In the genomic region with DNA sequence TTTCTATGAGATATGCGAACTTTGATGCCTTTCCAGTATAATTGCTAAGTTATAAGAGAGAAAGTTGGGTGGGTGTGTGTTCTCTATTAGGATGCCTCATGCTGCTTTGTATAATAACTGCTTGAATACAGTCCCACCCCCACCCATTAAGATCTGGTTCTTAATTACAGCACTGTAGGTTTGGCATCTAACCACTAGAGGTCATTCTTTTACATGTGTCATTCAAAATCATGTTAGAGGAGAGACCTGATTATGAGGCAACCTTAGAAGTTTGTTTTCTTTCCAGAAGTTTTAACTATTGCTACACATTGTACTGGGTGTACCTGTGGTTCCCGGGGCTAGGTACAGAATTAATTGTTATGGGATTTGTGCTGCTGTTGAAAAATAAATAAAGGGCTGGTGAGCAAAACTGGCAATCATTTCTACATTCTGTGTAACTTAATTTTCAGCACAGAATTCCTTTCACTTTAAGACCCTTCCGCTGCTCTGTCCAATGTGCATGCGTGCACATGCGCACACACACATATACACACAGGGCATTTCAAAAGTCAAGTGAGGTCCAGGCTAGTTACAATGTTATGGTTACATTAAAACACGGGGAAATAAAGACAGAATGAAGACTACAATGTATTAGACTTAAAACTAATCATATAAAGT, we compare ENCODE assay signal across 8 cellular contexts.
DNase-seq lines count a peak whose midpoint lies in the region; ATAC-seq and TF ChIP-seq lines count a peak whose summit lies in the region.

No MANE protein-coding gene starts in this region.

- no peaks in the 10 kb centered on the region for H3K36me3 Mint-ChIP-seq in glutamatergic neuron (ENCODE audit: unreplicated experiment)
- no peaks in the 10 kb centered on the region for H3K36me3 Mint-ChIP-seq in stimulated activated naive B cell treated with anti-CD40 and anti-IgM and Interleukin-4, amounts not matched to agents 10 μg/mL and 1 μg/mL and 100 μg/mL, for 72 hours

- CTCF ChIA-PET in PC-9 (lab: Charles Lee), result no interaction called here

- intact Hi-C loops in PC-9 (cut with micrococcal nuclease; ENCODE audit: unreplicated experiment), result no loop called here

- no peaks in the 10 kb centered on the region for H3K4me1 ChIP-seq in PC-9 (replicated peaks; ENCODE audit: insufficient read depth)

- BruUV-seq in PC-9 (replicated peaks; lab: Mats Ljungman, UMichigan), result no TSS peak

- no peaks in the 10 kb centered on the region for H4K20me1 ChIP-seq in PC-9 (ENCODE audit: insufficient read depth)

- H3K36me3 ChIP-seq in PC-9 (ENCODE audit: low read depth), result no peaks in the 10 kb centered on the region

- no peaks in the 10 kb centered on the region for H3F3A ChIP-seq in PC-9 (ENCODE audit: insufficient read depth, low read depth)

- peaks cover 2% of the 10 kb centered on the region for H3K27me3 Mint-ChIP-seq in glutamatergic neuron (ENCODE audit: unreplicated experiment)
- no peaks in the 10 kb centered on the region for H3K27me3 Mint-ChIP-seq in stimulated activated naive B cell treated with anti-CD40 and anti-IgM and Interleukin-4, amounts not matched to agents 10 μg/mL and 1 μg/mL and 100 μg/mL, for 72 hours

- no peak overlapping the region for H3K4me2 ChIP-seq in PC-9

- H3K9me3 Mint-ChIP-seq in glutamatergic neuron (ENCODE audit: unreplicated experiment), result no peaks in the 10 kb centered on the region
- H3K9me3 Mint-ChIP-seq in stimulated activated naive B cell treated with anti-CD40 and anti-IgM and Interleukin-4, amounts not matched to agents 10 μg/mL and 1 μg/mL and 100 μg/mL, for 72 hours, result no peaks in the 10 kb centered on the region

- no peaks in the 10 kb centered on the region for H3K27me3 ChIP-seq in PC-9 (ENCODE audit: insufficient read depth, low read depth)

- H3K9me2 ChIP-seq in PC-9 (ENCODE audit: insufficient read depth), result no peaks in the 10 kb centered on the region

- ATAC-seq in GM18498 (IDR thresholded peaks at IDR 0.05; ENCODE audit: unreplicated experiment), result peak; percentile 78
- peak; percentile 75 for ATAC-seq in HG02981 (IDR thresholded peaks at IDR 0.05; ENCODE audit: unreplicated experiment)
- peak; percentile 43 to 59 for ATAC-seq in stimulated activated naive B cell treated with anti-CD40 and anti-IgM and Interleukin-4, amounts not matched to agents 10 μg/mL and 1 μg/mL and 100 μg/mL, for 72 hours (replicated peaks)
- ATAC-seq in GM19452 (IDR thresholded peaks at IDR 0.05; ENCODE audit: unreplicated experiment), result no peak

- no peak overlapping the region for H3K4me3 ChIP-seq in PC-9

- no peak for DNase-seq in PC-9
- DNase-seq in glutamatergic neuron, result no peak
- no peak for DNase-seq in stimulated activated naive B cell treated with anti-CD40 and anti-IgM and Interleukin-4, amounts not matched to agents 10 μg/mL and 1 μg/mL and 100 μg/mL, for 72 hours
- no peak for DNase-seq in SKM-1 treated with dmso at 0.1 percent for 144 hours (lab: John Stamatoyannopoulos, UW; ENCODE audit: unreplicated experiment)
- DNase-seq in DMS79 (lab: John Stamatoyannopoulos, UW), result no peak

- H3K27ac ChIP-seq in PC-9, result no peak overlapping the region

- no peak overlapping the region for H2AFZ ChIP-seq in PC-9

- H3K27ac Mint-ChIP-seq in glutamatergic neuron (ENCODE audit: unreplicated experiment), result no peak overlapping the region
- no peak overlapping the region for H3K27ac Mint-ChIP-seq in stimulated activated naive B cell treated with anti-CD40 and anti-IgM and Interleukin-4, amounts not matched to agents 10 μg/mL and 1 μg/mL and 100 μg/mL, for 72 hours

- H3K79me2 ChIP-seq in PC-9 (ENCODE audit: low read depth), result no peaks in the 10 kb centered on the region

- no peak overlapping the region for H3K4me3 Mint-ChIP-seq in glutamatergic neuron (ENCODE audit: unreplicated experiment)
- no peak overlapping the region for H3K4me3 Mint-ChIP-seq in stimulated activated naive B cell treated with anti-CD40 and anti-IgM and Interleukin-4, amounts not matched to agents 10 μg/mL and 1 μg/mL and 100 μg/mL, for 72 hours

- no peaks in the 10 kb centered on the region for H3K9me3 ChIP-seq in PC-9 (ENCODE audit: insufficient read depth, low read depth)

- POLR2A ChIA-PET in PC-9 (lab: Charles Lee; ENCODE audit: unreplicated experiment), result no interaction called here

- peaks cover 9% of the 10 kb centered on the region for H3K4me1 Mint-ChIP-seq in glutamatergic neuron (ENCODE audit: low read depth, unreplicated experiment)
- no peaks in the 10 kb centered on the region for H3K4me1 Mint-ChIP-seq in stimulated activated naive B cell treated with anti-CD40 and anti-IgM and Interleukin-4, amounts not matched to agents 10 μg/mL and 1 μg/mL and 100 μg/mL, for 72 hours

- TF ChIP-seq CTCF in PC-9 (conservative IDR thresholded peaks at IDR 0.05), result peak; percentile 55
- TF ChIP-seq CTCF in glutamatergic neuron (IDR thresholded peaks at IDR 0.05; ENCODE audit: partially characterized antibody, unreplicated experiment), result peak; percentile 71
